ENCODE assay signal across 8 cellular contexts in genomic region chr1:35769759-35770446, GRCh38. TPM values are rescaled to one million over a fixed set of nuclear protein-coding genes. Genes with fewer than 3 reads are reported as not detected.
A peak's percentile ranks its signal among the peaks of the same experiment; 100 is the strongest.
DNase-seq lines count a peak whose midpoint lies in the region; ATAC-seq, FAIRE-seq and TF ChIP-seq lines count a peak whose summit lies in the region.

Gene CLSPN (minus strand): TSS chr1:35769978. CDS start chr1:35769870, 108 bp downstream.

- peak; percentile 80 for FAIRE-seq in TTC549 (lab: Jason Lieb, UNC)

- peak within 1 kb of the TSS; percentile 83 to 95 (median 87) for H3K27ac Mint-ChIP-seq in brain

- peaks cover 13% of the 10 kb centered on the region for H3K4me1 Mint-ChIP-seq in brain

- peaks cover 0 to 3% (median 0%) of the 10 kb centered on the region in 3 donors for H3K27me3 ChIP-seq in gastrocnemius medialis

- peak; percentile 78 for ATAC-seq in GM18520 (IDR thresholded peaks at IDR 0.05; ENCODE audit: unreplicated experiment)
- peak; percentile 84 for ATAC-seq in HG03064 (IDR thresholded peaks at IDR 0.05; ENCODE audit: low read depth, unreplicated experiment)
- peak; percentile 96 to 98 for ATAC-seq in gastrocnemius medialis

- peak within 1 kb of the TSS; percentile 91 for H3K27ac ChIP-seq in 22Rv1
- H3K27ac ChIP-seq in gastrocnemius medialis, result peak within 1 kb of the TSS in 3 of 4 donors; percentile 50 to 58 (median 56)

- peak within 1 kb of the TSS; percentile 50 to 94 (median 68) for H3K4me3 ChIP-seq in gastrocnemius medialis

- peak in 1 of 2 donors; percentile 31 for TF ChIP-seq POLR2A in gastrocnemius medialis (IDR thresholded peaks at IDR 0.05)

- intact Hi-C loops in gastrocnemius medialis (cut with DNase I; ENCODE audit: low total_unique reads), result loop anchor here (5.0 kb wide), 1 partner anchor 43 kb away; no protein-coding TSS in a partner anchor

- no peaks in the 10 kb centered on the region for H3K9me3 Mint-ChIP-seq in brain

- H3K27me3 Mint-ChIP-seq in brain, result peaks cover 12% of the 10 kb centered on the region

- H3K4me1 ChIP-seq in gastrocnemius medialis, result peaks cover 0 to 6% of the 10 kb centered on the region in 2 donors

- DNase-seq in NCI-H2107 treated with DMSO at 0.1 percent for 48 hours (lab: John Stamatoyannopoulos, UW; ENCODE audit: unreplicated experiment), result peak; percentile 88
- peak; percentile 95 for DNase-seq in iPS DF 4.7 (ENCODE audit: extremely low read depth, low spot score)
- DNase-seq in gastrocnemius medialis, result peak; percentile 80 to 87

- in situ Hi-C loops in gastrocnemius medialis (cut with MboI; ENCODE audit: low sequenced_read_pairs in 4 of 4), result no loop called here

- H3K9me3 ChIP-seq in gastrocnemius medialis, result no peaks in the 10 kb centered on the region

- H3K36me3 Mint-ChIP-seq in brain, result no peaks in the 10 kb centered on the region

- peak; percentile 1; the same call in 1 of the 2 replicates for TF ChIP-seq CTCF in 22Rv1 (IDR thresholded peaks at IDR 0.05)
- peak in 1 of 2 experiments; percentile 16 for TF ChIP-seq CTCF in brain (conservative IDR thresholded peaks at IDR 0.05)
- TF ChIP-seq CTCF in gastrocnemius medialis (IDR thresholded peaks at IDR 0.05 in 4 of 5, conservative IDR thresholded peaks at IDR 0.05 in 1 of 5), result no peak

- peak within 1 kb of the TSS; percentile 95 to 99 (median 97) for H3K4me3 Mint-ChIP-seq in brain

- no peaks in the 10 kb centered on the region for H3K36me3 ChIP-seq in gastrocnemius medialis

RNA-seq across cellular contexts. Expression of gene CLSPN, which starts in this region (rescaled TPM):
- polyA plus RNA-seq in brain (ENCODE audit: insufficient read depth, low read depth, low replicate concordance), result 12.3 TPM
- under 1 TPM in 2 of 4 donors, not detected in 2; 0.27 to 0.46 TPM for total RNA-seq in gastrocnemius medialis

Comparison
In these comparisons a context has a peak if more than half of its experiments do, and no peak if none do; other contexts are left out.
1. Peak in every context shown above with its lines: DNase-seq, ATAC-seq, H3K4me3 ChIP-seq and H3K27ac ChIP-seq.
2. Peak in DNase-seq, ATAC-seq, H3K4me3 ChIP-seq and H3K27ac ChIP-seq in gastrocnemius medialis; RNA of the gene not detected or under 1 TPM.